In the genomic region with DNA sequence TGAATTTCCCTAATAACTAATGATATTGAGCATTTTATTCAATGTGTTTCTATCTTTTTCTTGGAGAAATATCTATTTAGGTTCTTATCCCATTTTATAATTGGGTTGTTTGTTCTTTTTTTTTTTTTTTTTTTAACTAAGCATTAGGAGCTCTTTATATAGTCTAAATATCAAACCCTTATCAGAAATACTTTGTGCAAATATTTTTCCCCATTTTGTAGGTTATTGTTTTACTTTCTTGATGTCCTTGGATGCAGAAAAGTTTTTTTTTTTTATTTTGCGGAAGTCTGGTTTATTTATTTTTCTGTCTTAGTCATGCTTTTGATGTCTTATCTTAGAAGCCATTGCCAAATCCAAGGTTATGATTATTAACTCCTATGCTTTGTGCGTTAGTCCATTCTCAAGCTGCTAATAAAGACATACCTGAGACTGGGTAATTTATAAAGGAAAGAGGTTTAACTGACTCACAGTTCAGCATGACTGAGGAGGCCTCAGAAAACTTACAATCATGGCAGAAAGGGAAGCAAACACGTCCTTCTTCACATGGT, we compare ENCODE assay signal across 14 cellular contexts.
DNase-seq lines count a peak whose midpoint lies in the region; ATAC-seq and TF ChIP-seq lines count a peak whose summit lies in the region.
"Had no signal": no experiment of that assay in that cellular context is flagged by ENCODE, and none has a peak within 500 bp of the region (broad histone marks: within the 10 kb centered on the region; RNA-seq: fewer than 3 reads in every experiment).

No MANE protein-coding gene starts in this region.

- WGBS in adrenal gland, 4 donors: 42 to 55% (median 47%) methylated on average over 3 of the region's 3 CpGs

- H3K36me3 ChIP-seq in adrenal gland (replicated peaks in 1 of 2): no peaks in the 10 kb centered on the region
- H3K36me3 ChIP-seq: BLaER1 treated with 17β-estradiol and CSF1 and Interleukin-3, amounts not matched to agents 10 nM and 100 nM had no signal

- no peak overlapping the region for H3K4me3 Mint-ChIP-seq in mesothelial cell of epicardium
- H3K4me3 Mint-ChIP-seq: CD4-positive, CD25-positive, alpha-beta regulatory T cell had no signal

- no peaks in the 10 kb centered on the region for H3K27me3 Mint-ChIP-seq in mesothelial cell of epicardium (ENCODE audit: low read depth)
- H3K27me3 Mint-ChIP-seq: CD4-positive, CD25-positive, alpha-beta regulatory T cell had no signal

- H3K9me3 ChIP-seq in adrenal gland (replicated peaks in 1 of 3): no peaks in the 10 kb centered on the region

- TF ChIP-seq CTCF in adrenal gland (IDR thresholded peaks at IDR 0.05) (no peak), fibroblast of pulmonary artery (IDR thresholded peaks at IDR 0.05; ENCODE audit: low read length, missing control alignments) (no peak), mesothelial cell of epicardium (IDR thresholded peaks at IDR 0.05; ENCODE audit: unreplicated experiment) (no peak)

- peak in 1 of 2 donors; percentile 10 for TF ChIP-seq POLR2A in adrenal gland (IDR thresholded peaks at IDR 0.05)

- peaks cover 19% of the 10 kb centered on the region for H3K36me3 Mint-ChIP-seq in mesothelial cell of epicardium
- H3K36me3 Mint-ChIP-seq: CD4-positive, CD25-positive, alpha-beta regulatory T cell had no signal

- no peak for ATAC-seq in HG03460 (IDR thresholded peaks at IDR 0.05; ENCODE audit: unreplicated experiment)
- ATAC-seq: GM12878, HCT116 had no signal

- peaks cover 17% of the 10 kb centered on the region for H3K9me3 Mint-ChIP-seq in mesothelial cell of epicardium

- no peak overlapping the region for H3K4me3 ChIP-seq in adrenal gland
- H3K4me3 ChIP-seq in fibroblast of pulmonary artery (replicated peaks; ENCODE audit: low read depth, low read length): no peak overlapping the region
- H3K4me3 ChIP-seq: BLaER1 treated with 17β-estradiol and CSF1 and Interleukin-3, amounts not matched to agents 10 nM and 100 nM; GM12878; GM23248 had no signal

- peak overlapping the region; percentile 6 to 82 (median 69) for H3K27ac ChIP-seq in adrenal gland
- H3K27ac ChIP-seq: BLaER1 treated with 17β-estradiol and CSF1 and Interleukin-3, amounts not matched to agents 10 nM and 100 nM; GM23248 had no signal

- peaks cover 0 to 19% of the 10 kb centered on the region in 2 donors for H3K4me1 ChIP-seq in adrenal gland (replicated peaks in 1 of 2)

- in situ Hi-C loops in Caki2 (cut with HindIII; ENCODE audit: low pct_unique_long_range_greater_than_20kb, low sequenced_read_pairs): no loop called here

- H3K27ac Mint-ChIP-seq in mesothelial cell of epicardium: peak overlapping the region; percentile 10
- H3K27ac Mint-ChIP-seq: CD4-positive, CD25-positive, alpha-beta regulatory T cell had no signal

- no peaks in the 10 kb centered on the region for H3K27me3 ChIP-seq in adrenal gland
- H3K27me3 ChIP-seq: BLaER1 treated with 17β-estradiol and CSF1 and Interleukin-3, amounts not matched to agents 10 nM and 100 nM had no signal

- peaks cover 2% of the 10 kb centered on the region for H3K4me1 Mint-ChIP-seq in mesothelial cell of epicardium
- H3K4me1 Mint-ChIP-seq: CD4-positive, CD25-positive, alpha-beta regulatory T cell had no signal

- peak; percentile 10 for DNase-seq in Caki2 (ENCODE audit: low read depth)
- no peak for DNase-seq in adrenal gland
- peak; percentile 42 for DNase-seq in fibroblast of pulmonary artery (ENCODE audit: low read depth)
- no peak for DNase-seq in mesothelial cell of epicardium (ENCODE audit: low spot score in 2 of 2, unreplicated experiment in 2 of 2)
- no peak for DNase-seq in activated CD4-positive, CD25-positive, alpha-beta regulatory T cell (lab: John Stamatoyannopoulos, UW)
- no peak for DNase-seq in Kasumi-1 (lab: John Stamatoyannopoulos, UW)
- DNase-seq: 8988T; CD4-positive, CD25-positive, alpha-beta regulatory T cell; DMS79; GM23248 had no signal

- intact Hi-C loops in adrenal gland (cut with DNase I): no loop called here

Comparison
In these comparisons a context has a peak if more than half of its experiments do, and no peak if none do; other contexts are left out.
1. DNase-seq: peak in Caki2 (single experiment) and fibroblast of pulmonary artery (single experiment); none in adrenal gland (0 of 7), mesothelial cell of epicardium (0 of 2), activated CD4-positive, CD25-positive, alpha-beta regulatory T cell (0 of 4) and Kasumi-1 (0 of 2).